ENCODE assay signal across 22 cellular contexts in the genomic region with DNA sequence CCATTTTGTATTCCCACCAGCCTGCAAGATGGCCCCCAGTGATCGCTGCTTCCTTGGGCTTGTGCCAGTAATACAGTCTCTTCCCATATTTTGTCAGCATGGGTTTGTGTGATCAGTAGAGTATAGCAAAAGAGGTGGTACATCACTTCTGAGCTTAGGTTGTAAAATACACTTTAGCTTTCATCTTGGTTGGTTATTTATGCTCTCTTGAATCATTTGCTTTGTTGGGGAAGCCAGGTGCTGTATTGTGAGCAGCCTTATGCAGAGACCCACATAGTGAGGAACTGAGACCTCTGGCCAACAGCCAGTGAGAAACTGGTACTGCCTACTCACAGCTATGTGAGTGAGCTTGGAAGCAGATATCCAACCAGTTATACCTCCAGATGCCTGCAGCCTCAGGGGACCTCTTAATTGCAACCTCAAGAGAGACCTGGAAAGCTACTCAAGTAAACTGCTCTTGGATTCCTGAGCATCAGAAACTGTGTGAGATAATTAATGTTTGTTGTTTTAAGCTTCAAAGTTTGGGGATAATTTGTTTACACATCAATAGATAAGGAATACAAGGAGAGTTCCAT.
DNase-seq lines count a peak whose midpoint lies in the region; ATAC-seq and TF ChIP-seq lines count a peak whose summit lies in the region.
"Had no signal": no experiment of that assay in that cellular context is flagged by ENCODE, and none has a peak within 500 bp of the region (broad histone marks: within the 10 kb centered on the region; RNA-seq: fewer than 3 reads in every experiment).

No MANE protein-coding gene starts in this region.

- peaks cover 13% of the 10 kb centered on the region for H3K36me3 Mint-ChIP-seq in activated naive CD8-positive, alpha-beta T cell treated with anti-CD3 and anti-CD28 coated beads, Interleukin-2, amount 50 U/mL, for 24 hours (ENCODE audit: low read depth)

- no peaks in the 10 kb centered on the region for H3K9me3 ChIP-seq in right atrium auricular region
- H3K9me3 ChIP-seq: A549, uterus had no signal

- ATAC-seq in activated naive CD8-positive, alpha-beta T cell treated with anti-CD3 and anti-CD28 coated beads, Interleukin-2, amount 50 U/mL, for 24 hours, result no peak
- ATAC-seq in GM18858 (IDR thresholded peaks at IDR 0.05; ENCODE audit: unreplicated experiment), result no peak
- ATAC-seq: A549, left lobe of liver, SK-N-SH treated with all-trans-retinoic acid at 6 μM for 48 hours had no signal

- H3K27ac ChIP-seq in right atrium auricular region, result no peak overlapping the region
- H3K27ac ChIP-seq: A549, parathyroid adenoma, uterus had no signal

- H3K4me1 ChIP-seq in right atrium auricular region, result no peaks in the 10 kb centered on the region
- H3K4me1 ChIP-seq: A549, parathyroid adenoma, uterus had no signal

- H3K27me3 ChIP-seq in right atrium auricular region, result no peaks in the 10 kb centered on the region
- H3K27me3 ChIP-seq: uterus had no signal

- H3K27me3 Mint-ChIP-seq in activated naive CD8-positive, alpha-beta T cell treated with anti-CD3 and anti-CD28 coated beads, Interleukin-2, amount 50 U/mL, for 24 hours, result no peaks in the 10 kb centered on the region
- H3K27me3 Mint-ChIP-seq: activated CD4-positive, alpha-beta memory T cell treated with anti-CD3 and anti-CD28 coated beads for 36 hours had no signal

- no peaks in the 10 kb centered on the region for H3K36me3 ChIP-seq in right atrium auricular region
- H3K36me3 ChIP-seq: uterus had no signal

- H3K27ac Mint-ChIP-seq in activated naive CD8-positive, alpha-beta T cell treated with anti-CD3 and anti-CD28 coated beads, Interleukin-2, amount 50 U/mL, for 24 hours, result no peak overlapping the region
- H3K27ac Mint-ChIP-seq: activated CD4-positive, alpha-beta memory T cell treated with anti-CD3 and anti-CD28 coated beads for 36 hours; nephron had no signal

- peaks cover 6% of the 10 kb centered on the region for H3K4me1 Mint-ChIP-seq in activated naive CD8-positive, alpha-beta T cell treated with anti-CD3 and anti-CD28 coated beads, Interleukin-2, amount 50 U/mL, for 24 hours

- TF ChIP-seq CTCF in right atrium auricular region (IDR thresholded peaks at IDR 0.05), result no peak

- H3K9me3 Mint-ChIP-seq in activated naive CD8-positive, alpha-beta T cell treated with anti-CD3 and anti-CD28 coated beads, Interleukin-2, amount 50 U/mL, for 24 hours, result no peaks in the 10 kb centered on the region
- H3K9me3 Mint-ChIP-seq: activated CD4-positive, alpha-beta memory T cell treated with anti-CD3 and anti-CD28 coated beads for 36 hours; nephron had no signal

- DNase-seq in NCI-H2227 (lab: John Stamatoyannopoulos, UW; ENCODE audit: unreplicated experiment) (peak; percentile 51), NCI-H2227 treated with DMSO at 0.1 percent for 48 hours (lab: John Stamatoyannopoulos, UW) (no peak), NCI-H146 treated with DMSO at 0.1 percent for 48 hours (lab: John Stamatoyannopoulos, UW; ENCODE audit: unreplicated experiment) (peak; percentile 60), NCI-H524 treated with DMSO at 0.1 percent for 48 hours (lab: John Stamatoyannopoulos, UW) (peak; percentile 19), left kidney (ENCODE audit: low read depth, low spot score) (peak; percentile 67), right atrium auricular region (ENCODE audit: low spot score) (no peak)
- DNase-seq in activated naive CD8-positive, alpha-beta T cell treated with anti-CD3 and anti-CD28 coated beads, Interleukin-2, amount 50 U/mL, for 24 hours, result no peak
- DNase-seq: activated CD4-positive, alpha-beta memory T cell treated with anti-CD3 and anti-CD28 coated beads for 36 hours; activated CD4-positive, CD25-positive, alpha-beta regulatory T cell; activated naive CD4-positive, alpha-beta T cell treated with Interleukin-2 at 50 U/mL for 16 hours; Calu3; dermis blood vessel endothelial cell; head of caudate nucleus; Karpas-422; midbrain; uterus had no signal

- H3K4me3 ChIP-seq in right atrium auricular region, result no peak overlapping the region
- H3K4me3 ChIP-seq: A549, uterus had no signal

- H3K4me3 Mint-ChIP-seq in activated naive CD8-positive, alpha-beta T cell treated with anti-CD3 and anti-CD28 coated beads, Interleukin-2, amount 50 U/mL, for 24 hours, result no peak overlapping the region
- H3K4me3 Mint-ChIP-seq: activated CD4-positive, alpha-beta memory T cell treated with anti-CD3 and anti-CD28 coated beads for 36 hours; nephron had no signal

Comparison
In these comparisons a context has a peak if more than half of its experiments do, and no peak if none do; other contexts are left out.
1. DNase-seq: peak in NCI-H2227 (single experiment), NCI-H146 treated with DMSO at 0.1 percent for 48 hours (single experiment), NCI-H524 treated with DMSO at 0.1 percent for 48 hours (single experiment) and left kidney (single experiment); none in NCI-H2227 treated with DMSO at 0.1 percent for 48 hours (single experiment), activated naive CD8-positive, alpha-beta T cell treated with anti-CD3 and anti-CD28 coated beads, Interleukin-2, amount 50 U/mL, for 24 hours (single experiment) and right atrium auricular region (single experiment).